Comparison of ENCODE assay signal across 1 cellular context in the genomic region with DNA sequence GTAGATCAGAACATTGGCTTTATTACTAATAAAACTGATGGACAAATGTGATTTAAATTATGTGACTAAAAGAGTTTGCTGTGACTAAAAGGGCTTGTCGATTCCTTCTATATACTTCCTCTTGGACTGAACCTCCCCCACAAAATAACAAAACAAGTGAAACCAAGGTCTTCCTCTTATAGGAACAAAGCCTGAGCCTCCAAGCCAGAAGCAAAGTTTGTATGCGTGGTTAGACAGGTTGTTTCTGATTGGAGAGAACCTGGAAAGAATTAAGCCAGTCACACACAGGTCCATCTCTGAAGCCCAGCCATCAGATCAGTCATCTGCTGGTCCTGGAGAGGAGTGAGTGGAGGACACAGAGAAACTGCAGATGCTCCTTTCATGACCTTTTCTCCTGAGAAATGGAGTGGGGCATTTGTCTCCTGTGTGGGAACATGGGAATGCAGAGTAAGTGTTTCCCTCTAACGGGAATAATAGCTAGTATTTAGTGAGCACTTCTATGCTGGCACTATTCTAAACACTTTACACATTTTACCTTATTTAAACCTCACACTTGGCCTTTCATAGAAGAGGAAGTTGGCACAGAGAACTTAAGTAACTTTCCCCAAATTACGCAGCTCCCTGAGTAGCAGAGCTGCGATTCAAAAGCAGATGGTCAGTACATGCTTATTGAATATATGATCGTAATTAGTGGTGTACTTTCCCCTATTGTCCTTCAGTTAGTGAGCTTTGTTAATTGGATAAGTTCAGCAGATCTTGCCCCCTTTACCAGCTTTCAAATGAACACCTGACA.
TF ChIP-seq lines count a peak whose summit lies in the region.

No MANE protein-coding gene starts in this region.

TF ChIP-seq in SK-N-SH, 30 proteins besides CTCF, POLR2A, EP300 and RAD21:
- TF ChIP-seq TCF12 (IDR thresholded peaks at IDR 0.05): no peak
- TF ChIP-seq CHD2 (IDR thresholded peaks at IDR 0.05; ENCODE audit: low read length, partially characterized antibody): no peak
- no peak for TF ChIP-seq SMC3 (IDR thresholded peaks at IDR 0.05; ENCODE audit: low read depth, low read length)
- TF ChIP-seq FOXJ3 (CRISPR knock-in tag; IDR thresholded peaks at IDR 0.05): no peak
- no peak for TF ChIP-seq EZH2phosphoT487 (IDR thresholded peaks at IDR 0.05; ENCODE audit: borderline replicate concordance, low read depth)
- TF ChIP-seq FOSL2 (IDR thresholded peaks at IDR 0.05; ENCODE audit: borderline replicate concordance, low read depth): no peak
- TF ChIP-seq USF1 (IDR thresholded peaks at IDR 0.05; ENCODE audit: borderline replicate concordance, low read depth): no peak
- TF ChIP-seq RFX5 (IDR thresholded peaks at IDR 0.05; ENCODE audit: low read length): no peak
- no peak for TF ChIP-seq GATA2 (CRISPR knock-in tag; IDR thresholded peaks at IDR 0.05)
- TF ChIP-seq SIN3A (IDR thresholded peaks at IDR 0.05; ENCODE audit: borderline replicate concordance, low read depth, low read length): no peak
- no peak for TF ChIP-seq REST (IDR thresholded peaks at IDR 0.05; ENCODE audit: low read depth, low read length)
- no peak for TF ChIP-seq NFIC (IDR thresholded peaks at IDR 0.05; ENCODE audit: borderline replicate concordance)
- TF ChIP-seq RXRA (IDR thresholded peaks at IDR 0.05; ENCODE audit: borderline replicate concordance, low read depth): no peak
- no peak for TF ChIP-seq RCOR1 (IDR thresholded peaks at IDR 0.05; ENCODE audit: low read length)
- no peak for TF ChIP-seq PBX3 (IDR thresholded peaks at IDR 0.05)
- no peak for TF ChIP-seq MXI1 (IDR thresholded peaks at IDR 0.05; ENCODE audit: low read depth, low read length)
- no peak for TF ChIP-seq TAF1 (IDR thresholded peaks at IDR 0.05; ENCODE audit: borderline replicate concordance, low read depth, low read length)
- TF ChIP-seq FOXM1 (IDR thresholded peaks at IDR 0.05; ENCODE audit: low read depth): no peak
- TF ChIP-seq YY1 (IDR thresholded peaks at IDR 0.05; ENCODE audit: low read depth): no peak
- TF ChIP-seq POLR2AphosphoS5 (IDR thresholded peaks at IDR 0.05; ENCODE audit: low read depth, low read length): no peak
